ENCODE assay signal across 1 cellular context in genomic region chr11:117143390-117143789, GRCh38.
TF ChIP-seq lines count a peak whose summit lies in the region.

No MANE protein-coding gene starts in this region.

TF ChIP-seq in HepG2, 621 proteins besides CTCF, POLR2A, EP300 and RAD21:
- TF ChIP-seq SP4 (CRISPR knock-in tag; IDR thresholded peaks at IDR 0.05) = no peak
- TF ChIP-seq MAFK (conservative IDR thresholded peaks at IDR 0.05 in 1 of 2, IDR thresholded peaks at IDR 0.05 in 1 of 2; ENCODE audit: low read length in 2 of 2) = no peak
- TF ChIP-seq FOSL1 (CRISPR knock-in tag; IDR thresholded peaks at IDR 0.05; ENCODE audit: borderline replicate concordance) = no peak
- no peak for TF ChIP-seq SOX13 (IDR thresholded peaks at IDR 0.05)
- no peak for TF ChIP-seq SOX13 (CRISPR knock-in tag; conservative IDR thresholded peaks at IDR 0.05 in 1 of 2, IDR thresholded peaks at IDR 0.05 in 1 of 2)
- TF ChIP-seq SP140L (CRISPR knock-in tag; IDR thresholded peaks at IDR 0.05; ENCODE audit: borderline replicate concordance) = no peak
- no peak for TF ChIP-seq ZNF800 (CRISPR knock-in tag; IDR thresholded peaks at IDR 0.05)
- no peak for TF ChIP-seq LCORL (IDR thresholded peaks at IDR 0.05)
- TF ChIP-seq LCORL (CRISPR knock-in tag; IDR thresholded peaks at IDR 0.05) = 0 out of 2 replicates have a peak, but pooled peaks have one; percentile 8
- TF ChIP-seq CSRNP2 (CRISPR knock-in tag; conservative IDR thresholded peaks at IDR 0.05; ENCODE audit: low read depth) = 0 out of 2 replicates have a peak, but pooled peaks have one; percentile 13
- no peak for TF ChIP-seq ZNF644 (CRISPR knock-in tag; IDR thresholded peaks at IDR 0.05; ENCODE audit: low read depth)
- no peak for TF ChIP-seq ZFP37 (CRISPR knock-in tag; IDR thresholded peaks at IDR 0.05; ENCODE audit: borderline replicate concordance)
- TF ChIP-seq SETDB1 (CRISPR knock-in tag; IDR thresholded peaks at IDR 0.05; ENCODE audit: borderline replicate concordance) = no peak
